9 cellular contexts compared by ENCODE assay signal in genomic region chr12:89542912-89543592, GRCh38. TPM values are rescaled to one million over a fixed set of nuclear protein-coding genes. Genes with fewer than 3 reads are reported as not detected.
DNase-seq lines count a peak whose midpoint lies in the region; FAIRE-seq and TF ChIP-seq lines count a peak whose summit lies in the region.
"Had no signal": no experiment of that assay in that cellular context is flagged by ENCODE, and none has a peak within 500 bp of the region (broad histone marks: within the 10 kb centered on the region; RNA-seq: fewer than 3 reads in every experiment).

No MANE protein-coding gene starts in this region.

- H3K79me2 ChIP-seq in GM23248 (ENCODE audit: insufficient read depth) (no peaks in the 10 kb centered on the region), osteoblast (ENCODE audit: insufficient read depth, low read length) (no peaks in the 10 kb centered on the region)

- peak overlapping the region; percentile 10 for H3K4me2 ChIP-seq in GM23248 (ENCODE audit: unreplicated experiment)
- peak overlapping the region; percentile 28 for H3K4me2 ChIP-seq in osteoblast (ENCODE audit: insufficient read depth, low read length)

- H3F3A ChIP-seq in GM23248 (ENCODE audit: insufficient read depth), result no peaks in the 10 kb centered on the region

- no peak for FAIRE-seq in RCC 7860 (lab: Jason Lieb, UNC)

- 14 to 16% methylated on average over 6 of the region's 6 CpGs for WGBS in GM23248 (ENCODE audit: low coverage in 1 of 2, low lambda C conversion rate in 2 of 2, missing lambda C conversion rate in 2 of 2), 2 experiments

- H3K36me3 ChIP-seq in GM23248 (ENCODE audit: low read depth), result no peaks in the 10 kb centered on the region
- H3K36me3 ChIP-seq in osteoblast (ENCODE audit: insufficient read depth, low read length), result no peaks in the 10 kb centered on the region

- H2AFZ ChIP-seq in GM23248 (no peak overlapping the region), osteoblast (ENCODE audit: low read length) (no peak overlapping the region)

- H3K27me3 ChIP-seq in GM23248 (replicated peaks; ENCODE audit: insufficient read depth) (no peaks in the 10 kb centered on the region), osteoblast (ENCODE audit: insufficient read depth, low read length) (no peaks in the 10 kb centered on the region)

- no peaks in the 10 kb centered on the region for H3K9me3 ChIP-seq in GM23248 (ENCODE audit: low read depth)
- no peaks in the 10 kb centered on the region for H3K9me3 ChIP-seq in osteoblast (ENCODE audit: low read depth, low read length)

- H4K20me1 ChIP-seq in GM23248 (ENCODE audit: insufficient read depth), result no peaks in the 10 kb centered on the region
- no peaks in the 10 kb centered on the region for H4K20me1 ChIP-seq in osteoblast (ENCODE audit: insufficient read depth, low read length)

- in situ Hi-C loops in G401 (cut with HindIII; ENCODE audit: low sequenced_read_pairs) (no loop called here), GM23248 (cut with MboI) (no loop called here)

- H3K9me2 ChIP-seq in GM23248 (ENCODE audit: insufficient read depth), result no peaks in the 10 kb centered on the region

- no peak overlapping the region for H3K4me3 ChIP-seq in GM23248
- no peak overlapping the region for H3K4me3 ChIP-seq in fibroblast of pulmonary artery (replicated peaks; ENCODE audit: low read depth, low read length)
- no peak overlapping the region for H3K4me3 ChIP-seq in osteoblast (ENCODE audit: insufficient read depth, low read length)

- H3K4me1 ChIP-seq in GM23248 (ENCODE audit: insufficient read depth) (peaks cover 10% of the 10 kb centered on the region; the same call in 1 of the 2 replicates), osteoblast (ENCODE audit: insufficient read depth, low read length) (peaks cover 23% of the 10 kb centered on the region)

- DNase-seq in G401 (ENCODE audit: low spot score) (peak; percentile 75), GM23248 (peak; percentile 90), LHCN-M2 (ENCODE audit: low read depth) (peak; percentile 83), RCC 7860 (ENCODE audit: low spot score) (peak; percentile 49), activated T-helper 1 cell treated with Interleukin-2 at 50 U/mL for 16 hours (ENCODE audit: low read depth) (peak; percentile 31), fibroblast of pulmonary artery (ENCODE audit: low read depth) (peak; percentile 92), osteoblast (ENCODE audit: insufficient read length, low spot score, missing footprints) (peak; percentile 68), ureter (ENCODE audit: low spot score) (peak; percentile 77)

- H3K27ac ChIP-seq in GM23248 (no peak overlapping the region), osteoblast (ENCODE audit: low read depth, low read length) (no peak overlapping the region)
- H3K27ac ChIP-seq: epithelial cell of prostate had no signal

- TF ChIP-seq CTCF in fibroblast of pulmonary artery (IDR thresholded peaks at IDR 0.05; ENCODE audit: low read length, missing control alignments), result peak; percentile 89
- peak; percentile 93 for TF ChIP-seq CTCF in osteoblast (IDR thresholded peaks at IDR 0.05; ENCODE audit: extremely low read depth, low read depth, low read length)

- no peak overlapping the region for H3K9ac ChIP-seq in GM23248

RNA-seq across cellular contexts. Expression of gene POC1B, which starts 17.2 kb away (rescaled TPM):
- 58.7 and 72.0 TPM in 2 replicates for total RNA-seq in G401 (2014; rRNA removed; shearing (Covaris generic))
- total RNA-seq in GM23248 (2014; rRNA removed; shearing (Covaris generic)), result 8.3 and 16.8 TPM in 2 replicates
- 14.5 and 15.0 TPM in 2 replicates for polyA plus RNA-seq in GM23248 (2016; fragmentation: Nextera tagmentation; extraction: Ambion mirVana)
- total RNA-seq in LHCN-M2 (2014; rRNA removed) (12.4 and 16.0 TPM in 2 replicates), osteoblast (10.9 and 24.8 TPM in 2 replicates), ureter (32.3 TPM)
- polyA plus RNA-seq in LHCN-M2 (2012), result 4.2 TPM

RNA-seq across cellular contexts. Expression of gene GALNT4, which starts 18.5 kb away (rescaled TPM):
- 18.1 and 23.3 TPM in 2 replicates for total RNA-seq in G401 (2014; rRNA removed; shearing (Covaris generic))
- 6.4 and 10.6 TPM in 2 replicates for total RNA-seq in GM23248 (2014; rRNA removed; shearing (Covaris generic))
- 6.4 and 7.3 TPM in 2 replicates for polyA plus RNA-seq in GM23248 (2016; fragmentation: Nextera tagmentation; extraction: Ambion mirVana)
- total RNA-seq in LHCN-M2 (2014; rRNA removed), result 6.3 and 6.4 TPM in 2 replicates
- polyA plus RNA-seq in LHCN-M2 (2012), result 1.3 TPM
- total RNA-seq in osteoblast, result 9.4 and 11.5 TPM in 2 replicates
- total RNA-seq in ureter, result 11.7 TPM

Comparison
In these comparisons a context has a peak if more than half of its experiments do, and no peak if none do; other contexts are left out.
1. DNase-seq: peak in every context shown above with its lines; median percentile 92 in fibroblast of pulmonary artery; 90 in GM23248; 83 in LHCN-M2; 77 in ureter; 75 in G401; 68 in osteoblast; 49 in RCC 7860; 31 in activated T-helper 1 cell treated with Interleukin-2 at 50 U/mL for 16 hours.